ENCODE assay signal across 8 cellular contexts in genomic region chr13:75762066-75762937, GRCh38.
DNase-seq lines count a peak whose midpoint lies in the region; ATAC-seq and TF ChIP-seq lines count a peak whose summit lies in the region.

No MANE protein-coding gene starts in this region.

- WGBS in prostate gland, result 16% methylated on average over 7 of the region's 7 CpGs

- no peaks in the 10 kb centered on the region for H4K20me1 ChIP-seq in OCI-LY1 (ENCODE audit: insufficient read depth, low read length)

- H2AFZ ChIP-seq in OCI-LY1 (ENCODE audit: low read length), result 0 out of 2 replicates have a peak overlapping the region, but pooled peaks have one; percentile 20

- H3F3A ChIP-seq in OCI-LY1 (ENCODE audit: insufficient read depth, low read length), result no peaks in the 10 kb centered on the region

- peak; percentile 90 for ATAC-seq in GM18508 (IDR thresholded peaks at IDR 0.05; ENCODE audit: insufficient read depth, unreplicated experiment)
- peak; percentile 94 for ATAC-seq in GM21825 (IDR thresholded peaks at IDR 0.05; ENCODE audit: unreplicated experiment)

- H3K79me2 ChIP-seq in OCI-LY1 (ENCODE audit: insufficient read depth, low read length), result no peaks in the 10 kb centered on the region

- intact Hi-C loops in prostate gland (cut with DNase I), result no loop called here

- H3K9ac ChIP-seq in OCI-LY1 (ENCODE audit: low read length), result peak overlapping the region; percentile 59

- no peaks in the 10 kb centered on the region for H3K9me2 ChIP-seq in OCI-LY1 (ENCODE audit: low read depth, low read length)

- H3K36me3 ChIP-seq in OCI-LY1 (ENCODE audit: insufficient read depth, low read length) (peaks cover 9% of the 10 kb centered on the region; the same call in 1 of the 2 replicates), prostate gland (no peaks in the 10 kb centered on the region)

- H3K27ac ChIP-seq in OCI-LY1 (ENCODE audit: low read depth, low read length, poor library complexity, severe bottlenecking) (peak overlapping the region; percentile 72), epithelial cell of prostate (peak overlapping the region; percentile 79), prostate gland (peak overlapping the region; percentile 77 to 84)

- peak overlapping the region; percentile 70 for H3K4me2 ChIP-seq in OCI-LY1 (ENCODE audit: low read length)

- no peaks in the 10 kb centered on the region for H3K27me3 ChIP-seq in OCI-LY1 (ENCODE audit: insufficient read depth, low read length)
- H3K27me3 ChIP-seq in prostate gland (replicated peaks; ENCODE audit: insufficient read depth), result no peaks in the 10 kb centered on the region

- TF ChIP-seq CTCF in OCI-LY1 (IDR thresholded peaks at IDR 0.05; ENCODE audit: low read length), result no peak
- TF ChIP-seq CTCF in prostate gland (IDR thresholded peaks at IDR 0.05), result no peak

- H3K4me3 ChIP-seq in OCI-LY1 (ENCODE audit: low read depth, low read length, poor library complexity, severe bottlenecking) (peak overlapping the region; percentile 45), prostate gland (peak overlapping the region; percentile 26 to 35)

- DNase-seq in epithelial cell of prostate (ENCODE audit: low read depth, low spot score) (peak; percentile 93), prostate gland (ENCODE audit: low spot score) (peak; percentile 46), NCI-H2029 treated with DMSO at 0.1 percent for 48 hours (lab: John Stamatoyannopoulos, UW) (no peak), T-helper 9 cell (no peak), SKM-1 (lab: John Stamatoyannopoulos, UW; ENCODE audit: unreplicated experiment) (no peak)

- peaks cover 38% of the 10 kb centered on the region for H3K4me1 ChIP-seq in OCI-LY1 (ENCODE audit: insufficient read depth, low read length, severe bottlenecking)
- no peaks in the 10 kb centered on the region for H3K4me1 ChIP-seq in prostate gland (replicated peaks)

- no peaks in the 10 kb centered on the region for H3K9me3 ChIP-seq in OCI-LY1 (ENCODE audit: low read length)
- no peaks in the 10 kb centered on the region for H3K9me3 ChIP-seq in prostate gland

- peak; percentile 57 for TF ChIP-seq POLR2A in prostate gland (IDR thresholded peaks at IDR 0.05)

Comparison
In these comparisons a context has a peak if more than half of its experiments do, and no peak if none do; other contexts are left out.
1. DNase-seq: peak in epithelial cell of prostate (single experiment) and prostate gland (single experiment); none in NCI-H2029 treated with DMSO at 0.1 percent for 48 hours (single experiment), T-helper 9 cell (single experiment) and SKM-1 (single experiment).
2. Peak in every context shown above with its lines, with median percentiles within 50 percentile points of each other: H3K27ac ChIP-seq.